ENCODE assay signal across 2 cellular contexts in genomic region chr7:113907617-113908016, GRCh38.
TF ChIP-seq lines count a peak whose summit lies in the region.

No MANE protein-coding gene starts in this region.

TF ChIP-seq in A549, 52 proteins besides CTCF, POLR2A, EP300 and RAD21 (continued from another document):
- TF ChIP-seq HES2 (IDR thresholded peaks at IDR 0.05), result no peak

TF ChIP-seq in IMR-90, 13 proteins besides CTCF, POLR2A, EP300 and RAD21 (continued from another document):
- peak; percentile 67 for TF ChIP-seq MAFK (IDR thresholded peaks at IDR 0.05; ENCODE audit: low read depth, low read length)
